In genomic region chr12:75638792-75639191, GRCh38 we compare ENCODE assay signal across 30 cellular contexts.
"Had no signal": no experiment of that assay in that cellular context is flagged by ENCODE, and none has a peak within 500 bp of the region (broad histone marks: within the 10 kb centered on the region; RNA-seq: fewer than 3 reads in every experiment).

No MANE protein-coding gene starts in this region.

- H3K4me1 ChIP-seq: ascending aorta, Peyer's patch had no signal

- H3K27ac ChIP-seq: ascending aorta, cardiac muscle cell, Peyer's patch, RWPE1 had no signal

- H3K4me3 ChIP-seq: ascending aorta, cardiac muscle cell, K562, Peyer's patch had no signal

- DNase-seq: activated B cell treated with CpG ODN at 0.5 μM for 24 hours; activated CD4-positive, alpha-beta memory T cell treated with anti-CD3 and anti-CD28 coated beads for 36 hours; activated CD4-positive, alpha-beta T cell treated with anti-CD3 and anti-CD28 coated beads for 1 hour; activated CD4-positive, alpha-beta T cell treated with anti-CD3 and anti-CD28 coated beads, Interleukin-2, amount 10 ng/mL, durations not matched to agents 24 days and 14 days; activated CD8-positive, alpha-beta memory T cell treated with anti-CD3 and anti-CD28 coated beads for 24 hours; activated effector memory CD4-positive, alpha-beta T cell treated with anti-CD3 and anti-CD28 coated beads, Interleukin-2, amount 50 U/mL, for 16 hours; activated naive CD4-positive, alpha-beta T cell treated with Interleukin-2 at 50 U/mL for 16 hours; activated naive CD8-positive, alpha-beta T cell treated with anti-CD3 and anti-CD28 coated beads, Interleukin-2, amount 50 U/mL, for 24 hours; activated T-cell treated with anti-CD3 and anti-CD28 coated beads, Interleukin-2, amount 50 U/mL, for 4 hours; amniotic stem cell; Kasumi-1; MV-4-11; NCI-H1092 treated with DMSO at 0.1 percent for 48 hours; NCI-H1436; NCI-H1694 treated with DMSO at 0.1 percent for 48 hours; NCI-H2029 treated with DMSO at 0.1 percent for 48 hours; NCI-H345; NCI-H510A; NCI-H526 treated with DMSO at 0.1 percent for 48 hours; NK-92 treated with Interleukin-12 subunit alpha and Interleukin-12 subunit beta, amount 100 ng/mL, for 24 hours; OCI-M1; Peyer's patch; SHP77 treated with DMSO at 0.1 percent for 48 hours; T-helper 17 cell; T-helper 9 cell had no signal

- H3K9me3 ChIP-seq: ascending aorta, Peyer's patch had no signal

- H3K27me3 ChIP-seq: ascending aorta, cardiac muscle cell, Peyer's patch had no signal

- ATAC-seq: activated naive CD4-positive, alpha-beta T cell treated with anti-CD3 and anti-CD28 coated beads, Interleukin-2, amount 50 U/mL, for 72 hours; activated naive CD8-positive, alpha-beta T cell treated with anti-CD3 and anti-CD28 coated beads, Interleukin-2, amount 50 U/mL, for 24 hours; activated T-cell treated with anti-CD3 and anti-CD28 coated beads, Interleukin-2, amount 50 U/mL, for 4 hours; K562; T-helper 17 cell had no signal

- H3K36me3 ChIP-seq: ascending aorta, cardiac muscle cell, Peyer's patch had no signal
